Comparison of ENCODE assay signal across 10 cellular contexts in genomic region chr1:40817791-40818263, GRCh38. TPM values are rescaled to one million over a fixed set of nuclear protein-coding genes. Genes with fewer than 3 reads are reported as not detected.
DNase-seq lines count a peak whose midpoint lies in the region; ATAC-seq and TF ChIP-seq lines count a peak whose summit lies in the region.
"Had no signal": no experiment of that assay in that cellular context is flagged by ENCODE, and none has a peak within 500 bp of the region (broad histone marks: within the 10 kb centered on the region; RNA-seq: fewer than 3 reads in every experiment).

No MANE protein-coding gene starts in this region.

- H3K27me3 Mint-ChIP-seq in glutamatergic neuron (ENCODE audit: unreplicated experiment) = peaks cover 16% of the 10 kb centered on the region

- TF ChIP-seq POLR2A in spleen (IDR thresholded peaks at IDR 0.05) = no peak

- H3K4me2 ChIP-seq in MM.1S (ENCODE audit: low read depth, low read length) = peak overlapping the region; percentile 69; the same call in 1 of the 2 replicates

- no peaks in the 10 kb centered on the region for H3K36me3 ChIP-seq in MM.1S (replicated peaks; ENCODE audit: insufficient read depth, low read length)
- H3K36me3 ChIP-seq in spleen = no peaks in the 10 kb centered on the region

- H3K9me3 ChIP-seq in MM.1S (replicated peaks; ENCODE audit: insufficient read depth, low read length) = no peaks in the 10 kb centered on the region
- H3K9me3 ChIP-seq in spleen = no peaks in the 10 kb centered on the region

- H3K27ac ChIP-seq in MM.1S (ENCODE audit: low read length) (no peak overlapping the region), spleen (peak overlapping the region in 4 of 8 donors; percentile 1 to 60 (median 40))
- H3K27ac ChIP-seq: epithelial cell of prostate had no signal

- 26 to 58% (median 36%) methylated on average over 6 to 19 of the region's 19 CpGs for WGBS in spleen, 5 donors

- DNase-seq in MM.1S = no peak
- no peak for DNase-seq in glutamatergic neuron
- DNase-seq in spleen = no peak
- DNase-seq in left lobe of liver (ENCODE audit: low spot score) = no peak
- DNase-seq in posterior vena cava (ENCODE audit: low spot score) = no peak
- DNase-seq in iPS-NIHi11 (ENCODE audit: low spot score) = no peak
- DNase-seq: occipital lobe had no signal

- H3K4me3 ChIP-seq in MM.1S (ENCODE audit: low read length) (peak overlapping the region; percentile 57; the same call in 1 of the 2 replicates), spleen (peak overlapping the region in 7 of 8 donors; percentile 48 to 74 (median 55))

- H3K27me3 ChIP-seq in MM.1S (replicated peaks; ENCODE audit: insufficient read depth, low read length) = peaks cover 8% of the 10 kb centered on the region; the same call in 1 of the 2 replicates
- peaks cover 0 to 27% (median 10%) of the 10 kb centered on the region in 7 donors for H3K27me3 ChIP-seq in spleen (replicated peaks in 1 of 7)

- no peaks in the 10 kb centered on the region for H3K4me1 ChIP-seq in MM.1S (ENCODE audit: low read length)
- H3K4me1 ChIP-seq in spleen = peaks cover 0 to 19% (median 13%) of the 10 kb centered on the region in 6 donors

- H3K4me3 Mint-ChIP-seq in glutamatergic neuron (ENCODE audit: unreplicated experiment) = peak overlapping the region; percentile 77

- H3K9me3 Mint-ChIP-seq in glutamatergic neuron (ENCODE audit: unreplicated experiment) = no peaks in the 10 kb centered on the region

- no peaks in the 10 kb centered on the region for H3K36me3 Mint-ChIP-seq in glutamatergic neuron (ENCODE audit: unreplicated experiment)

- no peak overlapping the region for H3K27ac Mint-ChIP-seq in glutamatergic neuron (ENCODE audit: unreplicated experiment)

- no peaks in the 10 kb centered on the region for H3K79me2 ChIP-seq in MM.1S (ENCODE audit: low read length)

- H3F3A ChIP-seq in MM.1S (ENCODE audit: insufficient read depth, low read length) = no peaks in the 10 kb centered on the region

- H3K9ac ChIP-seq in MM.1S (ENCODE audit: low read length) = no peak overlapping the region

- H2AFZ ChIP-seq in MM.1S (ENCODE audit: low read length) = no peak overlapping the region

- no peaks in the 10 kb centered on the region for H4K20me1 ChIP-seq in MM.1S (ENCODE audit: insufficient read depth, low read length)

- TF ChIP-seq CTCF in MM.1S (IDR thresholded peaks at IDR 0.05; ENCODE audit: low read length) (no peak), glutamatergic neuron (IDR thresholded peaks at IDR 0.05; ENCODE audit: partially characterized antibody, unreplicated experiment) (no peak), spleen (IDR thresholded peaks at IDR 0.05 in 8 of 11, conservative IDR thresholded peaks at IDR 0.05 in 3 of 11) (no peak)

- peaks cover 8% of the 10 kb centered on the region for H3K4me1 Mint-ChIP-seq in glutamatergic neuron (ENCODE audit: low read depth, unreplicated experiment)

- H3K9me2 ChIP-seq in MM.1S (replicated peaks; ENCODE audit: insufficient read depth, low read length) = no peaks in the 10 kb centered on the region

- intact Hi-C loops in spleen (cut with DNase I; ENCODE audit: low total_unique reads) = no loop called here
- intact Hi-C loops in posterior vena cava (cut with DNase I) = loop anchor here in 1 of 2 donors (1.0 kb wide), 1 partner anchor 32 kb away; no protein-coding TSS in a partner anchor

- peak; percentile 31 for ATAC-seq in GM18511 (IDR thresholded peaks at IDR 0.05; ENCODE audit: unreplicated experiment)
- ATAC-seq in left lobe of liver = no peak
- ATAC-seq: Panc1 had no signal

RNA-seq across cellular contexts. Expression of gene KCNQ4, which starts 34.2 kb away (rescaled TPM):
- 0.76 TPM for total RNA-seq in glutamatergic neuron (ENCODE audit: unreplicated experiment)
- total RNA-seq in spleen = under 1 TPM; 0.14 to 0.54 (median 0.26) TPM
- polyA plus RNA-seq in spleen = under 1 TPM; 0.09 to 0.28 (median 0.19) TPM
- total RNA-seq in left lobe of liver = 0.20 TPM
- 10 to 100 TPM; 10.3 to 11.4 TPM for total RNA-seq in posterior vena cava

RNA-seq across cellular contexts. Expression of gene CITED4, which starts 44.3 kb away (rescaled TPM):
- total RNA-seq in glutamatergic neuron (ENCODE audit: unreplicated experiment) = 3.8 TPM
- 10 to 100 TPM; 36.1 to 98.8 (median 50.4) TPM for total RNA-seq in spleen
- polyA plus RNA-seq in spleen = 10 to 100 TPM in 2 of 3 donors, 1 to 10 TPM in 1; 10.0 to 25.5 (median 13.0) TPM
- total RNA-seq in left lobe of liver = 29.9 TPM
- 1 to 10 TPM; 8.3 to 9.5 TPM for total RNA-seq in posterior vena cava
